In genomic region chr3:157159762-157160651, GRCh38 we compare ENCODE assay signal across 8 cellular contexts. TPM values are rescaled to one million over a fixed set of nuclear protein-coding genes. Genes with fewer than 3 reads are reported as not detected.
DNase-seq lines count a peak whose midpoint lies in the region; ATAC-seq lines count a peak whose summit lies in the region.

TSS of gene CCNL1 (minus strand) at chr3:157160147. CDS start at chr3:157160094, 53 bp downstream.

- DNase-seq in DMS153 (lab: John Stamatoyannopoulos, UW) (peak; percentile 90), OCI-M1 (lab: John Stamatoyannopoulos, UW) (peak; percentile 95), activated T-cell treated with anti-CD3 and anti-CD28 coated beads for 24 hours (ENCODE audit: low read depth) (peak; percentile 95), epidermal melanocyte (ENCODE audit: insufficient read length, low spot score) (peak; percentile 77), middle frontal gyrus (ENCODE audit: extremely low spot score, low spot score) (peak; percentile 97)
- peak; percentile 91 to 95 for DNase-seq in stimulated activated CD8-positive, alpha-beta memory T cell treated with anti-CD3 and anti-CD28 coated beads, Interleukin-2, amount 100 ng/mL, for 1 hour (ENCODE audit: low read depth in 2 of 2)

- peaks cover 40 to 52% (median 47%) of the 10 kb centered on the region in 3 donors for H3K4me1 Mint-ChIP-seq in IgD-negative memory B cell

- no peaks in the 10 kb centered on the region for H3K27me3 Mint-ChIP-seq in IgD-negative memory B cell

- ATAC-seq in GM21576 (IDR thresholded peaks at IDR 0.05; ENCODE audit: unreplicated experiment), result peak; percentile 83

- H3K4me3 Mint-ChIP-seq in IgD-negative memory B cell, result peak within 1 kb of the TSS; percentile 97 to 99 (median 98)

- H3K36me3 Mint-ChIP-seq in IgD-negative memory B cell, result peaks cover 6% of the 10 kb centered on the region

- H3K27ac Mint-ChIP-seq in IgD-negative memory B cell, result peak within 1 kb of the TSS; percentile 100

- no peaks in the 10 kb centered on the region for H3K9me3 Mint-ChIP-seq in IgD-negative memory B cell

RNA-seq across cellular contexts. Expression of gene CCNL1, which starts in this region (rescaled TPM):
- 107 TPM for polyA plus RNA-seq in IgD-negative memory B cell

Comparison
In these comparisons a context has a peak if more than half of its experiments do, and no peak if none do; other contexts are left out.
1. Peak in every context shown above with its lines: DNase-seq and ATAC-seq.